In the genomic region with DNA sequence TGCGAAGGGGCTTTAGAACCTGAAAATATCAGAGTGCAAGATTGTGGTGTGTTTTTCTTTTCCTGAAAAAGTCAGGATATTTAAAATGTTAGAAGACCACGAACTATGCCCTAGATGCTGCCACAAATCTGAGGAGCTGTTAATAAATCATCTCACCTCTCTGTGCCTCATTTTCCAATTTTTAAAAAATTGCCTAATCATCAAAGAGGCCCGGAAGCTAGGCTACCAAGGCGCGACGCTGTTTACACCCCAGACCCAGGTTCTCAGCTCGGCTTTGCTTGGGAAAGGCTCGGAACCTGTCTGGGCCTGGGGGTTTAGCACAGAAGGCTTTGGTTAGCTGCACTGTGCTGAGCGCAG, we compare ENCODE assay signal across 9 cellular contexts.
DNase-seq lines count a peak whose midpoint lies in the region; ATAC-seq and TF ChIP-seq lines count a peak whose summit lies in the region.
"Had no signal": no experiment of that assay in that cellular context is flagged by ENCODE, and none has a peak within 500 bp of the region (broad histone marks: within the 10 kb centered on the region; RNA-seq: fewer than 3 reads in every experiment).

No MANE protein-coding gene starts in this region.

- no peaks in the 10 kb centered on the region for H3K9me3 Mint-ChIP-seq in activated naive CD4-positive, alpha-beta T cell treated with anti-CD3 and anti-CD28 coated beads, Interleukin-2, amount 50 U/mL, for 24 hours
- no peaks in the 10 kb centered on the region for H3K9me3 Mint-ChIP-seq in activated naive CD4-positive, alpha-beta T cell treated with anti-CD3 and anti-CD28 coated beads, Interleukin-2, amount 10 ng/mL, durations not matched to agents 7 days and 5 days

- no peak for DNase-seq in activated naive CD4-positive, alpha-beta T cell treated with anti-CD3 and anti-CD28 coated beads, Interleukin-2, amount 10 ng/mL, durations not matched to agents 7 days and 5 days
- DNase-seq in lower lobe of right lung (no peak), thoracic aorta (ENCODE audit: low spot score) (no peak), NCI-H187 treated with DMSO at 0.1 percent for 48 hours (lab: John Stamatoyannopoulos, UW) (no peak)
- DNase-seq in activated CD8-positive, alpha-beta memory T cell treated with anti-CD3 and anti-CD28 coated beads for 24 hours, result no peak

- peak overlapping the region; percentile 30 for H3K4me3 Mint-ChIP-seq in activated naive CD4-positive, alpha-beta T cell treated with anti-CD3 and anti-CD28 coated beads, Interleukin-2, amount 50 U/mL, for 24 hours
- no peak overlapping the region for H3K4me3 Mint-ChIP-seq in activated naive CD4-positive, alpha-beta T cell treated with anti-CD3 and anti-CD28 coated beads, Interleukin-2, amount 10 ng/mL, durations not matched to agents 7 days and 5 days

- H3K27me3 ChIP-seq in lower lobe of right lung (ENCODE audit: low read depth) (no peaks in the 10 kb centered on the region), thoracic aorta (replicated peaks; ENCODE audit: insufficient read depth) (no peaks in the 10 kb centered on the region)
- H3K27me3 ChIP-seq: BE2C had no signal

- H3K9me3 ChIP-seq in lower lobe of right lung (no peaks in the 10 kb centered on the region), thoracic aorta (no peaks in the 10 kb centered on the region)
- H3K9me3 ChIP-seq: BE2C had no signal

- no peak for TF ChIP-seq CTCF in lower lobe of right lung (IDR thresholded peaks at IDR 0.05)
- TF ChIP-seq CTCF in thoracic aorta (IDR thresholded peaks at IDR 0.05), result no peak

- no peaks in the 10 kb centered on the region for H3K4me1 Mint-ChIP-seq in activated naive CD4-positive, alpha-beta T cell treated with anti-CD3 and anti-CD28 coated beads, Interleukin-2, amount 50 U/mL, for 24 hours
- no peaks in the 10 kb centered on the region for H3K4me1 Mint-ChIP-seq in activated naive CD4-positive, alpha-beta T cell treated with anti-CD3 and anti-CD28 coated beads, Interleukin-2, amount 10 ng/mL, durations not matched to agents 7 days and 5 days

- H3K27ac ChIP-seq in angular gyrus (ENCODE audit: low read depth, low read length), result peak overlapping the region; percentile 19
- peak overlapping the region; percentile 49 for H3K27ac ChIP-seq in lower lobe of right lung
- peak overlapping the region in 1 of 2 donors; percentile 57 for H3K27ac ChIP-seq in thoracic aorta

- intact Hi-C loops in lower lobe of right lung (cut with DNase I), result no loop called here

- ATAC-seq in lower lobe of right lung (no peak), thoracic aorta (ENCODE audit: insufficient number of reproducible peaks, low FRiP score, low read depth) (no peak), HG03280 (IDR thresholded peaks at IDR 0.05; ENCODE audit: unreplicated experiment) (no peak)

- CTCF ChIA-PET in activated naive CD4-positive, alpha-beta T cell treated with anti-CD3 and anti-CD28 coated beads, Interleukin-2, amount 10 ng/mL, durations not matched to agents 7 days and 5 days (lab: Charles Lee), result no interaction called here

- H3K4me1 ChIP-seq in lower lobe of right lung, result peaks cover 10% of the 10 kb centered on the region
- H3K4me1 ChIP-seq in thoracic aorta (ENCODE audit: control insufficient read depth in 1 of 2, low read depth in 2 of 2), result peaks cover 4 to 11% of the 10 kb centered on the region in 2 donors

- no peaks in the 10 kb centered on the region for H3K36me3 Mint-ChIP-seq in activated naive CD4-positive, alpha-beta T cell treated with anti-CD3 and anti-CD28 coated beads, Interleukin-2, amount 50 U/mL, for 24 hours
- H3K36me3 Mint-ChIP-seq in activated naive CD4-positive, alpha-beta T cell treated with anti-CD3 and anti-CD28 coated beads, Interleukin-2, amount 10 ng/mL, durations not matched to agents 7 days and 5 days, result no peaks in the 10 kb centered on the region

- H3K36me3 ChIP-seq in lower lobe of right lung (no peaks in the 10 kb centered on the region), thoracic aorta (no peaks in the 10 kb centered on the region)
- H3K36me3 ChIP-seq: BE2C had no signal

- H3K4me3 ChIP-seq in lower lobe of right lung (peak overlapping the region; percentile 46), thoracic aorta (peak overlapping the region; percentile 71)

- H3K27ac Mint-ChIP-seq in activated naive CD4-positive, alpha-beta T cell treated with anti-CD3 and anti-CD28 coated beads, Interleukin-2, amount 50 U/mL, for 24 hours, result no peak overlapping the region
- H3K27ac Mint-ChIP-seq in activated naive CD4-positive, alpha-beta T cell treated with anti-CD3 and anti-CD28 coated beads, Interleukin-2, amount 10 ng/mL, durations not matched to agents 7 days and 5 days, result no peak overlapping the region

- H3K27me3 Mint-ChIP-seq in activated naive CD4-positive, alpha-beta T cell treated with anti-CD3 and anti-CD28 coated beads, Interleukin-2, amount 50 U/mL, for 24 hours, result peaks cover 9% of the 10 kb centered on the region
- H3K27me3 Mint-ChIP-seq in activated naive CD4-positive, alpha-beta T cell treated with anti-CD3 and anti-CD28 coated beads, Interleukin-2, amount 10 ng/mL, durations not matched to agents 7 days and 5 days, result peaks cover 61% of the 10 kb centered on the region
